ENCODE assay signal across 2 cellular contexts in genomic region chr1:26374361-26374760, GRCh38.
TF ChIP-seq lines count a peak whose summit lies in the region.

No MANE protein-coding gene starts in this region.

TF ChIP-seq in HEK293, 187 proteins besides CTCF, POLR2A, EP300 and RAD21:
- TF ChIP-seq ZBTB21 (tag by site-specific recombination; IDR thresholded peaks at IDR 0.05): peak; percentile 87
- 0 out of 2 replicates have a peak, but pooled peaks have one; percentile 6 for TF ChIP-seq ZIC2 (tag by site-specific recombination; IDR thresholded peaks at IDR 0.05)
- peak; percentile 92 for TF ChIP-seq ZNF629 (tag by site-specific recombination; IDR thresholded peaks at IDR 0.05)
TF ChIP-seq in HEK293: peak in this region for 3; not testable (repeated sequence) for 184.

TF ChIP-seq in GM12878, 131 proteins besides CTCF, POLR2A, EP300 and RAD21:
- 0 out of 2 replicates have a peak, but pooled peaks have one; percentile 46 for TF ChIP-seq CREB1 (IDR thresholded peaks at IDR 0.05; ENCODE audit: low read depth)
